Comparison of ENCODE assay signal across 18 cellular contexts in the genomic region with DNA sequence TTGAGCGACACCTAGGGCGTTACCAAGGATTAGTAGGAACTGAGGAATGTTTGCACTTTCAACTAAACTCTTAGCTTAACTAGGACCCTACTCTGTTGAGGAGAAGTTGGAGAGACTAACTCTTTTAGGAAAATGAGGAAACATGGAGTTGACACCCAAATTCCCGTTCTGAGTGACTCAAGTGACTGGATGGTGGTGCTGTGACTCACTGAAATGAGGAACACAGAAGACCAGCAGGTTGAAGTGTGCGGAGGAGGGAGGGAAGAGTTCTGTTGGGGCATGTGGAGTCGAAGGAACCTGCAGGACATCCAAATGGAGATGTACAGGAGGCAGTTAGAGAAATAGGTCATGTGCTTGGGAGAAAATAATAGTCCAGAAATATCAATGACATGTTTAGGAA.
"Had no signal": no experiment of that assay in that cellular context is flagged by ENCODE, and none has a peak within 500 bp of the region (broad histone marks: within the 10 kb centered on the region; RNA-seq: fewer than 3 reads in every experiment).

No MANE protein-coding gene starts in this region.

- H3K9me3 Mint-ChIP-seq: activated naive CD4-positive, alpha-beta T cell treated with anti-CD3 and anti-CD28 coated beads, Interleukin-2, amount 10 ng/mL, durations not matched to agents 7 days and 5 days; activated T-helper 1 cell treated with anti-CD3 and anti-CD28 coated beads, Interleukin-12 subunit alpha, Interleukin-12 subunit beta, Interleukin-2, Interleukin-4 antibody, amounts not matched to agents 30 ng/mL and 10 ng/mL and 1 ng/mL, durations not matched to agents 14 hours and 24 hours and 36 hours; nephron; stimulated activated naive CD8-positive, alpha-beta T cell treated with anti-CD3 and anti-CD28 coated beads, Interleukin-15, Interleukin-2, amounts not matched to agents 100 ng/mL and 50 ng/mL, for 24 hours; T-helper 2 cell treated with Interferon-gamma antibody and Interleukin-4, amounts not matched to agents 5 μg/mL and 100 μg/mL, for 36 hours had no signal

- H3K27ac Mint-ChIP-seq: activated naive CD4-positive, alpha-beta T cell treated with anti-CD3 and anti-CD28 coated beads, Interleukin-2, amount 10 ng/mL, durations not matched to agents 7 days and 5 days; activated T-helper 1 cell treated with anti-CD3 and anti-CD28 coated beads, Interleukin-12 subunit alpha, Interleukin-12 subunit beta, Interleukin-2, Interleukin-4 antibody, amounts not matched to agents 30 ng/mL and 10 ng/mL and 1 ng/mL, durations not matched to agents 14 hours and 24 hours and 36 hours; nephron; stimulated activated naive CD8-positive, alpha-beta T cell treated with anti-CD3 and anti-CD28 coated beads, Interleukin-15, Interleukin-2, amounts not matched to agents 100 ng/mL and 50 ng/mL, for 24 hours; T-helper 2 cell treated with Interferon-gamma antibody and Interleukin-4, amounts not matched to agents 5 μg/mL and 100 μg/mL, for 36 hours had no signal

- H3K4me3 ChIP-seq: adrenal gland, body of pancreas, esophagus muscularis mucosa, left ventricle myocardium inferior had no signal

- H3K4me1 Mint-ChIP-seq: nephron had no signal

- H3K4me3 Mint-ChIP-seq: activated naive CD4-positive, alpha-beta T cell treated with anti-CD3 and anti-CD28 coated beads, Interleukin-2, amount 10 ng/mL, durations not matched to agents 7 days and 5 days; activated T-helper 1 cell treated with anti-CD3 and anti-CD28 coated beads, Interleukin-12 subunit alpha, Interleukin-12 subunit beta, Interleukin-2, Interleukin-4 antibody, amounts not matched to agents 30 ng/mL and 10 ng/mL and 1 ng/mL, durations not matched to agents 14 hours and 24 hours and 36 hours; nephron; stimulated activated naive CD8-positive, alpha-beta T cell treated with anti-CD3 and anti-CD28 coated beads, Interleukin-15, Interleukin-2, amounts not matched to agents 100 ng/mL and 50 ng/mL, for 24 hours; T-helper 2 cell treated with Interferon-gamma antibody and Interleukin-4, amounts not matched to agents 5 μg/mL and 100 μg/mL, for 36 hours had no signal

- ATAC-seq: activated CD4-positive, CD25-positive, alpha-beta regulatory T cell treated with anti-CD3 and anti-CD28 coated beads, Interleukin-2, amount 50 U/mL, for 24 hours; body of pancreas; sciatic nerve had no signal

- H3K9me3 ChIP-seq: adrenal gland, body of pancreas, esophagus muscularis mucosa, left ventricle myocardium inferior had no signal

- H3K27me3 Mint-ChIP-seq: activated naive CD4-positive, alpha-beta T cell treated with anti-CD3 and anti-CD28 coated beads, Interleukin-2, amount 10 ng/mL, durations not matched to agents 7 days and 5 days; stimulated activated naive CD8-positive, alpha-beta T cell treated with anti-CD3 and anti-CD28 coated beads, Interleukin-15, Interleukin-2, amounts not matched to agents 100 ng/mL and 50 ng/mL, for 24 hours had no signal

- DNase-seq: activated CD4-positive, alpha-beta T cell treated with anti-CD3 and anti-CD28 coated beads, Interleukin-2, amount 50 U/mL, for 48 hours; activated naive CD4-positive, alpha-beta T cell treated with anti-CD3 and anti-CD28 coated beads, Interleukin-2, amount 10 ng/mL, durations not matched to agents 7 days and 5 days; adrenal gland; body of pancreas; dermis blood vessel endothelial cell; foreskin melanocyte; head of caudate nucleus; left ventricle myocardium inferior; mesendoderm; stimulated activated CD4-positive, alpha-beta T cell treated with anti-CD3 and anti-CD28 coated beads, Interleukin-2, amount 100 ng/mL, for 24 hours; SW 1271 had no signal

- H3K4me1 ChIP-seq: adrenal gland, body of pancreas, esophagus muscularis mucosa, left ventricle myocardium inferior had no signal

- H3K27me3 ChIP-seq: adrenal gland, body of pancreas, esophagus muscularis mucosa had no signal

- H3K27ac ChIP-seq: adrenal gland, body of pancreas, esophagus muscularis mucosa, left ventricle myocardium inferior had no signal
